In genomic region chr7:128881458-128882125, GRCh38 we compare ENCODE assay signal across 16 cellular contexts. TPM values are rescaled to one million over a fixed set of nuclear protein-coding genes. Genes with fewer than 3 reads are reported as not detected.
"Had no signal": no experiment of that assay in that cellular context is flagged by ENCODE, and none has a peak within 500 bp of the region (broad histone marks: within the 10 kb centered on the region; RNA-seq: fewer than 3 reads in every experiment).

No MANE protein-coding gene starts in this region.

- H3K36me3 ChIP-seq: esophagus muscularis mucosa, gastroesophageal sphincter, sigmoid colon had no signal

- H3K9me3 ChIP-seq: esophagus muscularis mucosa, gastroesophageal sphincter, sigmoid colon had no signal

- DNase-seq: activated CD4-positive, alpha-beta T cell treated with anti-CD3 and anti-CD28 coated beads, Interleukin-2, amount 10 ng/mL, durations not matched to agents 24 days and 14 days; activated CD8-positive, alpha-beta T cell treated with anti-CD3 and anti-CD28 coated beads for 36 hours; activated naive CD4-positive, alpha-beta T cell treated with Interleukin-2 at 50 U/mL for 16 hours; activated T-cell treated with anti-CD3 and anti-CD28 coated beads, Interleukin-2, amount 50 U/mL, for 24 hours; effector CD8-positive, alpha-beta T cell; midbrain; stimulated activated CD4-positive, alpha-beta T cell treated with anti-CD3 and anti-CD28 coated beads, Interleukin-4, amount 100 ng/mL, for 4 hours; stimulated activated naive CD4-positive, alpha-beta T cell had no signal

- ATAC-seq: activated CD8-positive, alpha-beta T cell treated with anti-CD3 and anti-CD28 coated beads for 36 hours; gastroesophageal sphincter; left colon had no signal

- H3K79me2 ChIP-seq: parathyroid adenoma had no signal

- H2AFZ ChIP-seq: parathyroid adenoma had no signal

- H3K27ac ChIP-seq: esophagus muscularis mucosa, gastroesophageal sphincter, parathyroid adenoma, sigmoid colon had no signal

- H3K4me3 ChIP-seq: esophagus muscularis mucosa, gastroesophageal sphincter, sigmoid colon had no signal

- H3K9me3 Mint-ChIP-seq: activated CD4-positive, alpha-beta T cell treated with anti-CD3 and anti-CD28 coated beads, Interleukin-2, amount 10 ng/mL, durations not matched to agents 24 days and 14 days; activated CD8-positive, alpha-beta T cell treated with anti-CD3 and anti-CD28 coated beads for 36 hours; activated T-cell treated with anti-CD3 and anti-CD28 coated beads, Interleukin-2, amount 50 U/mL, for 24 hours; activated T-helper 2 cell treated with anti-CD3 and anti-CD28 coated beads, Interferon-gamma antibody, Interleukin-2, Interleukin-4, amounts not matched to agents 10 μg/mL and 5 μg/mL and 100 μg/mL, durations not matched to agents 14 hours and 24 hours and 36 hours; dendritic cell treated with granulocyte-macrophage colony-stimulating factor and Interleukin-4, amounts not matched to agents 40 ng/mL and 50 ng/mL, for 4 days had no signal

- H3K9ac ChIP-seq: parathyroid adenoma had no signal

- H3K27ac Mint-ChIP-seq: activated CD4-positive, alpha-beta T cell treated with anti-CD3 and anti-CD28 coated beads, Interleukin-2, amount 10 ng/mL, durations not matched to agents 24 days and 14 days; activated CD8-positive, alpha-beta T cell treated with anti-CD3 and anti-CD28 coated beads for 36 hours; activated T-cell treated with anti-CD3 and anti-CD28 coated beads, Interleukin-2, amount 50 U/mL, for 24 hours; activated T-helper 2 cell treated with anti-CD3 and anti-CD28 coated beads, Interferon-gamma antibody, Interleukin-2, Interleukin-4, amounts not matched to agents 10 μg/mL and 5 μg/mL and 100 μg/mL, durations not matched to agents 14 hours and 24 hours and 36 hours; dendritic cell treated with granulocyte-macrophage colony-stimulating factor and Interleukin-4, amounts not matched to agents 40 ng/mL and 50 ng/mL, for 4 days had no signal

- H3K4me3 Mint-ChIP-seq: activated CD4-positive, alpha-beta T cell treated with anti-CD3 and anti-CD28 coated beads, Interleukin-2, amount 10 ng/mL, durations not matched to agents 24 days and 14 days; activated CD8-positive, alpha-beta T cell treated with anti-CD3 and anti-CD28 coated beads for 36 hours; activated T-cell treated with anti-CD3 and anti-CD28 coated beads, Interleukin-2, amount 50 U/mL, for 24 hours; dendritic cell treated with granulocyte-macrophage colony-stimulating factor and Interleukin-4, amounts not matched to agents 40 ng/mL and 50 ng/mL, for 4 days had no signal

RNA-seq across cellular contexts. Expression of gene KCP, which starts 28.9 kb away (rescaled TPM):
- total RNA-seq: activated CD8-positive, alpha-beta T cell treated with anti-CD3 and anti-CD28 coated beads for 36 hours; activated T-helper 2 cell treated with anti-CD3 and anti-CD28 coated beads, Interferon-gamma antibody, Interleukin-2, Interleukin-4, amounts not matched to agents 10 μg/mL and 5 μg/mL and 100 μg/mL, durations not matched to agents 14 hours and 24 hours and 36 hours; lung microvascular endothelial cell had no signal

RNA-seq across cellular contexts. Expression of gene FLNC, which starts 51.4 kb away (rescaled TPM):
- total RNA-seq: activated T-helper 2 cell treated with anti-CD3 and anti-CD28 coated beads, Interferon-gamma antibody, Interleukin-2, Interleukin-4, amounts not matched to agents 10 μg/mL and 5 μg/mL and 100 μg/mL, durations not matched to agents 14 hours and 24 hours and 36 hours had no signal

RNA-seq across cellular contexts. Expression of gene IRF5, which starts 56.1 kb away (rescaled TPM):
- total RNA-seq: lung microvascular endothelial cell had no signal
